ENCODE assay signal across 8 cellular contexts in the genomic region with DNA sequence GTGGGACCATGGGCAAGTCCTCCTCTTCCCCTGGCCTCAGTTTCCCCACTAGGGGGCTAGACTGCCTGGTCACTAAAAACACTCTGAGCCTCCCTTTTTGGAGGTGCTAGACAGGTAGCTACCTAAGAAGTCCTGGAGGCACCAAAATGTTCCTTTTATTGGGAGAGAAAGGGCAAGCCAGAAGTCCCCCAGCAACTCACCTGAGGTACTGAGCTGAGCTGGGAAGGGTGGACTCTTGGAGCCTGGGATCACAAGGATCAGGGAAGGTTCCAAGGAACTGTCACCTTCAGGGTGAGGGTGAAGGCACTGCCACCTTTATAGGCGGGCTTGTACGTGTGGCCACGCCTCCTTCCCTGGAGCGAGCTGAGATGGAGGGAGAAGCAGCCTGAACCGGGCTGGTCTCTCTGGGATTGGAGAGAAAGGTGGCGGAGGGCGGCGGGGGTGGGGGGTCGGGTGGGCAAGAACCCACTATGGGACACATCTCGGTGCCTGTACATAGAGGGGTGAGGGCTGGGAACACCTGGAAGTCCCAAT. TPM values are rescaled to one million over a fixed set of nuclear protein-coding genes. Genes with fewer than 3 reads are reported as not detected.
DNase-seq lines count a peak whose midpoint lies in the region; ATAC-seq and TF ChIP-seq lines count a peak whose summit lies in the region.

Gene CYP1A1, minus strand, starts transcription at position 288 of the 534 bp plus-strand sequence. CDS start 2,431 bp downstream, outside the sequence.

- H3K4me3 Mint-ChIP-seq in CD8-positive, alpha-beta memory T cell, result peak within 1 kb of the TSS; percentile 71 to 88 (median 75)

- POLR2A ChIA-PET in CD8-positive, alpha-beta memory T cell (lab: Charles Lee), result no interaction called here

- no peaks in the 10 kb centered on the region for H3K9me3 ChIP-seq in CD8-positive, alpha-beta memory T cell (ENCODE audit: low read length)

- peaks cover 3 to 12% (median 7%) of the 10 kb centered on the region in 3 donors for H3K4me1 Mint-ChIP-seq in CD8-positive, alpha-beta memory T cell

- ATAC-seq in omental fat pad (ENCODE audit: low FRiP score) (peak; percentile 37), GM19452 (IDR thresholded peaks at IDR 0.05; ENCODE audit: unreplicated experiment) (no peak)

- peak within 1 kb of the TSS in 2 of 8 donors; percentile 34 to 54 for H3K27ac Mint-ChIP-seq in CD8-positive, alpha-beta memory T cell

- H3K36me3 Mint-ChIP-seq in CD8-positive, alpha-beta memory T cell, result no peaks in the 10 kb centered on the region

- CTCF ChIA-PET in CD8-positive, alpha-beta memory T cell (lab: Charles Lee), result interaction anchor here (1.2 to 2.6 kb wide), 3 partner anchors 23 to 94 kb away, joined by 4 to 14 read pairs (median 5); no protein-coding TSS in a partner anchor

- no peaks in the 10 kb centered on the region for H3K36me3 ChIP-seq in CD8-positive, alpha-beta memory T cell (ENCODE audit: insufficient read depth, low read length)

- peak within 1 kb of the TSS; percentile 63 for H3K4me3 ChIP-seq in CD8-positive, alpha-beta memory T cell (ENCODE audit: low read length)
- H3K4me3 ChIP-seq in fibroblast of pulmonary artery (replicated peaks; ENCODE audit: low read depth, low read length), result peak within 1 kb of the TSS; percentile 54

- H3K9me3 Mint-ChIP-seq in CD8-positive, alpha-beta memory T cell, result no peaks in the 10 kb centered on the region

- H3K27me3 Mint-ChIP-seq in CD8-positive, alpha-beta memory T cell, result peaks cover 10 to 13% of the 10 kb centered on the region in 2 donors

- peaks cover 7% of the 10 kb centered on the region for H3K4me1 ChIP-seq in CD8-positive, alpha-beta memory T cell (ENCODE audit: insufficient read depth, low read length)

- peaks cover 3% of the 10 kb centered on the region for H3K27me3 ChIP-seq in CD8-positive, alpha-beta memory T cell (ENCODE audit: insufficient read depth, low read length, poor library complexity, severe bottlenecking)

- no peak within 1 kb of the TSS for H3K27ac ChIP-seq in CD8-positive, alpha-beta memory T cell (ENCODE audit: low read depth, low read length)

- peak in 2 of 5 donors; percentile 9 to 10 for DNase-seq in CD8-positive, alpha-beta memory T cell
- DNase-seq in Kasumi-1 (lab: John Stamatoyannopoulos, UW) (peak; percentile 15 to 37), activated T-cell treated with anti-CD3 and anti-CD28 coated beads for 4 hours (peak; percentile 11), fibroblast of pulmonary artery (ENCODE audit: low read depth) (no peak), omental fat pad (ENCODE audit: low spot score) (no peak), HPDE6-E6E7 (ENCODE audit: extremely low spot score) (no peak), AG20443 (ENCODE audit: low spot score) (no peak)

- TF ChIP-seq CTCF in fibroblast of pulmonary artery (IDR thresholded peaks at IDR 0.05; ENCODE audit: low read length, missing control alignments) (no peak), omental fat pad (IDR thresholded peaks at IDR 0.05) (no peak)

RNA-seq across cellular contexts. Expression of gene CYP1A1, which starts in this region (rescaled TPM):
- 1 to 10 TPM; 2.4 to 2.6 TPM for total RNA-seq in CD8-positive, alpha-beta memory T cell
- polyA plus RNA-seq in CD8-positive, alpha-beta memory T cell, result 0.09 TPM
- total RNA-seq in omental fat pad, result 1 to 10 TPM in 3 of 4 donors, not detected in 1; 1.9 to 8.3 (median 3.6) TPM

Comparison
In these comparisons a context has a peak if more than half of its experiments do, and no peak if none do; other contexts are left out.
1. DNase-seq: peak in Kasumi-1 (2 of 2) and activated T-cell treated with anti-CD3 and anti-CD28 coated beads for 4 hours (single experiment); none in fibroblast of pulmonary artery (single experiment), omental fat pad (single experiment), HPDE6-E6E7 (single experiment) and AG20443 (single experiment).